In the genomic region with DNA sequence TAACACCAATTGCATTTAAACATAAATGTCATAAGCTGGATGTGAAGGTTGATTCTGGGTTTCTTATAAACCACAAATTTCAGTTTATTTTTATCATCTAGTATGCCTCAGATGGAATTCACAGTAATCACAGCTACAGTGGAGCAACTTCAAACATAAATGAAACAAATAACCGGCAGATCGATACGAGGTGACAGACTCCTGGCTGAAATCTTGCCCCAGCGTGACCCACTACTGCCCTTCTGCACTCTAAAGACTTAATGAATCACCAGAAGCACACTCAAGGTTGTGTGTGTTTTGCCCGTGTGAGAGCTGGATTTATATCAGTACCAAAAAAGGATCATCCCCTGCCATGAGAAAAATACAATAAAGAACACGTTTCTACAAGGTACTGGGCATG, we compare ENCODE assay signal across 15 cellular contexts.
"Had no signal": no experiment of that assay in that cellular context is flagged by ENCODE, and none has a peak within 500 bp of the region (broad histone marks: within the 10 kb centered on the region; RNA-seq: fewer than 3 reads in every experiment).

No MANE protein-coding gene starts in this region.

- ATAC-seq: gastroesophageal sphincter, heart right ventricle, left cardiac atrium had no signal

- H3K27me3 ChIP-seq: dorsolateral prefrontal cortex, gastroesophageal sphincter, heart right ventricle, ovary, sigmoid colon, tibial nerve, uterus had no signal

- H3K36me3 ChIP-seq: gastroesophageal sphincter, heart right ventricle, ovary, sigmoid colon, tibial nerve, uterus had no signal

- H3K4me1 ChIP-seq: uterus had no signal

- H3K4me3 ChIP-seq: dorsolateral prefrontal cortex, gastroesophageal sphincter, heart right ventricle, lung, ovary, sigmoid colon, tibial nerve, uterus had no signal

- DNase-seq: activated CD4-positive, alpha-beta T cell treated with anti-CD3 and anti-CD28 coated beads for 1 hour; activated CD4-positive, alpha-beta T cell treated with anti-CD3 and anti-CD28 coated beads, Interleukin-2, amount 50 U/mL, for 4 hours; activated naive CD4-positive, alpha-beta T cell; activated T-cell treated with anti-CD3 and anti-CD28 coated beads for 4 hours; dorsolateral prefrontal cortex; heart right ventricle; left cardiac atrium; ovary; sigmoid colon; stimulated activated CD4-positive, alpha-beta T cell treated with anti-CD3 and anti-CD28 coated beads, Interleukin-2, amount 100 ng/mL, for 24 hours; T-helper 9 cell; uterus had no signal

- H3K27ac ChIP-seq: dorsolateral prefrontal cortex, gastroesophageal sphincter, heart right ventricle, ovary, sigmoid colon, tibial nerve, uterus had no signal

- H3K9me3 ChIP-seq: gastroesophageal sphincter, ovary, sigmoid colon, uterus had no signal
